ENCODE assay signal across 8 cellular contexts in genomic region chr6:159760602-159761057, GRCh38. TPM values are rescaled to one million over a fixed set of nuclear protein-coding genes. Genes with fewer than 3 reads are reported as not detected.
DNase-seq lines count a peak whose midpoint lies in the region; ATAC-seq and TF ChIP-seq lines count a peak whose summit lies in the region.

No MANE protein-coding gene starts in this region.

- H3K9me3 ChIP-seq in tibial nerve, result no peaks in the 10 kb centered on the region

- WGBS in tibial nerve, 2 donors, result 57 to 59% methylated on average over 3 of the region's 3 CpGs

- H3K4me3 ChIP-seq in AG04449 (ENCODE audit: low read depth, low read length) (peak overlapping the region; percentile 56), tibial nerve (peak overlapping the region in 3 of 4 donors; percentile 69 to 99 (median 75))

- TF ChIP-seq CTCF in AG04449 (IDR thresholded peaks at IDR 0.05; ENCODE audit: insufficient read depth, low read length, missing control alignments), result no peak
- no peak for TF ChIP-seq CTCF in tibial nerve (IDR thresholded peaks at IDR 0.05)

- ATAC-seq in activated naive CD4-positive, alpha-beta T cell treated with anti-CD3 and anti-CD28 coated beads, Interleukin-2, amount 50 U/mL, for 72 hours, result no peak
- no peak for ATAC-seq in GM21360 (IDR thresholded peaks at IDR 0.05; ENCODE audit: unreplicated experiment)

- H3K4me1 ChIP-seq in tibial nerve, result peaks cover 0 to 23% (median 17%) of the 10 kb centered on the region in 4 donors

- H3K27ac ChIP-seq in tibial nerve, result peak overlapping the region in 3 of 4 donors; percentile 97 to 99 (median 98)

- no peak for TF ChIP-seq POLR2A in tibial nerve (IDR thresholded peaks at IDR 0.05)

- H3K27ac Mint-ChIP-seq in activated naive CD4-positive, alpha-beta T cell treated with anti-CD3 and anti-CD28 coated beads, Interleukin-2, amount 50 U/mL, for 72 hours, result peak overlapping the region; percentile 98 to 99

- POLR2A ChIA-PET in AG04449 (lab: Yijun Ruan, JAX) (interaction anchor here (0.6 to 2.3 kb wide), 5 partner anchors 12 to 80 kb away, joined by 3 to 15 read pairs (median 3); partner anchors contain the start of genes TCP1 and WTAP), HEK293T (lab: Yijun Ruan, JAX) (interaction anchor here (1.4 to 5.1 kb wide), 8 partner anchors 9 to 64 kb away, joined by 3 to 54 read pairs (median 8); partner anchors contain the start of genes MRPL18, TCP1 and WTAP)

- peak; percentile 51 for DNase-seq in AG04449 (ENCODE audit: low read depth, low spot score)
- DNase-seq in HEK293T (ENCODE audit: extremely low spot score), result no peak
- no peak for DNase-seq in activated naive CD4-positive, alpha-beta T cell treated with anti-CD3 and anti-CD28 coated beads, Interleukin-2, amount 50 U/mL, for 72 hours (ENCODE audit: low spot score in 2 of 2)
- peak; percentile 48 for DNase-seq in iPS-NIHi7 (ENCODE audit: extremely low spot score)
- no peak for DNase-seq in tibial nerve (ENCODE audit: low spot score in 2 of 2)
- no peak for DNase-seq in epidermal melanocyte (ENCODE audit: insufficient read length, low spot score)
- DNase-seq in activated CD4-positive, CD25-positive, alpha-beta regulatory T cell (lab: John Stamatoyannopoulos, UW), result no peak

- no peaks in the 10 kb centered on the region for H3K27me3 ChIP-seq in tibial nerve

- CTCF ChIA-PET in AG04449 (lab: Yijun Ruan, JAX), result interaction anchor here (1.2 to 2.7 kb wide), 2 partner anchors 14 to 69 kb away, joined by 3 to 19 read pairs; no protein-coding TSS in a partner anchor
- CTCF ChIA-PET in HEK293T (lab: Yijun Ruan, JAX), result no interaction called here

- peaks cover 28 to 33% of the 10 kb centered on the region in 2 donors for H3K36me3 Mint-ChIP-seq in activated naive CD4-positive, alpha-beta T cell treated with anti-CD3 and anti-CD28 coated beads, Interleukin-2, amount 50 U/mL, for 72 hours

- H3K9me3 Mint-ChIP-seq in activated naive CD4-positive, alpha-beta T cell treated with anti-CD3 and anti-CD28 coated beads, Interleukin-2, amount 50 U/mL, for 72 hours, result no peaks in the 10 kb centered on the region

- no peak for TF ChIP-seq EP300 in tibial nerve (IDR thresholded peaks at IDR 0.05)

- peaks cover 0 to 37% (median 0%) of the 10 kb centered on the region in 3 donors for H3K36me3 ChIP-seq in tibial nerve

TF ChIP-seq in HEK293T, 16 proteins besides CTCF, POLR2A, EP300 and RAD21:
- TF ChIP-seq FOXM1 (IDR thresholded peaks at IDR 0.05; ENCODE audit: borderline replicate concordance) (no peak), PKNOX1 (IDR thresholded peaks at IDR 0.05) (peak; percentile 44; the same call in 1 of the 2 replicates)
TF ChIP-seq in HEK293T: peak in this region for 1.

RNA-seq across cellular contexts. Expression of gene ACAT2, which starts 1.2 kb away (rescaled TPM):
- 100 to 1,000 TPM in 1 of 2 donors, 10 to 100 TPM in 1; 78.9 to 113 TPM for total RNA-seq in activated naive CD4-positive, alpha-beta T cell treated with anti-CD3 and anti-CD28 coated beads, Interleukin-2, amount 50 U/mL, for 72 hours
- 10 to 100 TPM in 3 of 4 donors, 1 to 10 TPM in 1; 8.1 to 20.6 (median 17.1) TPM for total RNA-seq in tibial nerve

RNA-seq across cellular contexts. Expression of gene TCP1, which starts 28.8 kb away (rescaled TPM):
- total RNA-seq in activated naive CD4-positive, alpha-beta T cell treated with anti-CD3 and anti-CD28 coated beads, Interleukin-2, amount 50 U/mL, for 72 hours, result 100 to 1,000 TPM; 378 to 626 TPM
- total RNA-seq in tibial nerve, result 100 to 1,000 TPM in 2 of 4 donors, 10 to 100 TPM in 2; 81.0 to 106 (median 102) TPM

RNA-seq across cellular contexts. Expression of gene MRPL18, which starts 29.6 kb away (rescaled TPM):
- 10 to 100 TPM; 95.2 to 97.4 TPM for total RNA-seq in activated naive CD4-positive, alpha-beta T cell treated with anti-CD3 and anti-CD28 coated beads, Interleukin-2, amount 50 U/mL, for 72 hours
- total RNA-seq in tibial nerve, result 10 to 100 TPM; 38.0 to 85.2 (median 74.1) TPM

RNA-seq across cellular contexts. Expression of gene WTAP, which starts 33.3 kb away (rescaled TPM):
- 10 to 100 TPM; 89.9 to 94.3 TPM for total RNA-seq in activated naive CD4-positive, alpha-beta T cell treated with anti-CD3 and anti-CD28 coated beads, Interleukin-2, amount 50 U/mL, for 72 hours
- total RNA-seq in tibial nerve, result 10 to 100 TPM; 69.3 to 81.4 (median 78.0) TPM

RNA-seq across cellular contexts. Expression of gene PNLDC1, which starts 39.4 kb away (rescaled TPM):
- under 1 TPM; 0.35 to 0.80 TPM for total RNA-seq in activated naive CD4-positive, alpha-beta T cell treated with anti-CD3 and anti-CD28 coated beads, Interleukin-2, amount 50 U/mL, for 72 hours
- total RNA-seq in tibial nerve, result 1 to 10 TPM in 1 of 4 donors, not detected in 3; 1.1 TPM

Comparison
In these comparisons a context has a peak if more than half of its experiments do, and no peak if none do; other contexts are left out.
1. DNase-seq: peak in AG04449 (single experiment) and iPS-NIHi7 (single experiment); none in HEK293T (single experiment), activated naive CD4-positive, alpha-beta T cell treated with anti-CD3 and anti-CD28 coated beads, Interleukin-2, amount 50 U/mL, for 72 hours (0 of 2), tibial nerve (0 of 2), epidermal melanocyte (single experiment) and activated CD4-positive, CD25-positive, alpha-beta regulatory T cell (0 of 4).